ENCODE assay signal across 8 cellular contexts in genomic region chr17:74760404-74761105, GRCh38. TPM values are rescaled to one million over a fixed set of nuclear protein-coding genes. Genes with fewer than 3 reads are reported as not detected.
DNase-seq lines count a peak whose midpoint lies in the region; ATAC-seq, FAIRE-seq and TF ChIP-seq lines count a peak whose summit lies in the region.
"Had no signal": no experiment of that assay in that cellular context is flagged by ENCODE, and none has a peak within 500 bp of the region (broad histone marks: within the 10 kb centered on the region; RNA-seq: fewer than 3 reads in every experiment).

No MANE protein-coding gene starts in this region.

- H3K9me3 ChIP-seq in CD4-positive, CD25-positive, alpha-beta regulatory T cell (ENCODE audit: control insufficient read depth in 2 of 2, low read length in 2 of 2), result no peaks in the 10 kb centered on the region
- no peaks in the 10 kb centered on the region for H3K9me3 ChIP-seq in keratinocyte (ENCODE audit: control insufficient read depth, low read depth, low read length)

- peaks cover 32% of the 10 kb centered on the region for H3K36me3 ChIP-seq in CD4-positive, CD25-positive, alpha-beta regulatory T cell (ENCODE audit: control insufficient read depth, insufficient read depth, low read length)
- H3K36me3 ChIP-seq in keratinocyte (ENCODE audit: control insufficient read depth in 2 of 2, extremely low read depth in 1 of 2, insufficient read depth in 2 of 2, low read length in 2 of 2), result peaks cover 3 to 6% of the 10 kb centered on the region in 2 experiments

- dilution Hi-C loops in keratinocyte (cut with MboI; ENCODE audit: extremely low pct_ligation_motif_present, low sequenced_read_pairs), result no loop called here

- no peaks in the 10 kb centered on the region for H4K20me1 ChIP-seq in keratinocyte (ENCODE audit: control insufficient read depth, extremely low read depth, insufficient read depth, low read length)

- peak overlapping the region; percentile 68 for H3K27ac ChIP-seq in CD4-positive, CD25-positive, alpha-beta regulatory T cell (ENCODE audit: insufficient read depth, low read length, poor library complexity, severe bottlenecking)
- H3K27ac ChIP-seq in keratinocyte (ENCODE audit: control insufficient read depth, insufficient read depth, low read length), result peak overlapping the region; percentile 83

- peak overlapping the region; percentile 78 for H3K4me2 ChIP-seq in keratinocyte (ENCODE audit: control insufficient read depth, extremely low read depth, insufficient read depth, low read depth, low read length)

- ATAC-seq in CD4-positive, CD25-positive, alpha-beta regulatory T cell (ENCODE audit: low read depth in 2 of 2), result no peak
- ATAC-seq in SK-N-SH treated with all-trans-retinoic acid at 6 μM for 48 hours (peak; percentile 53), HG02678 (IDR thresholded peaks at IDR 0.05; ENCODE audit: unreplicated experiment) (no peak), HG02884 (IDR thresholded peaks at IDR 0.05; ENCODE audit: unreplicated experiment) (no peak)

- H3K4me1 Mint-ChIP-seq in CD4-positive, CD25-positive, alpha-beta regulatory T cell, result peaks cover 4 to 76% (median 22%) of the 10 kb centered on the region in 4 donors

- FAIRE-seq in keratinocyte (lab: Jason Lieb, UNC), result peak; percentile 74

- H3K27ac Mint-ChIP-seq in CD4-positive, CD25-positive, alpha-beta regulatory T cell, result peak overlapping the region; percentile 66 to 88 (median 88)

- H3K36me3 Mint-ChIP-seq in CD4-positive, CD25-positive, alpha-beta regulatory T cell, result no peaks in the 10 kb centered on the region

- no peak overlapping the region for H2AFZ ChIP-seq in keratinocyte (ENCODE audit: control insufficient read depth, low read length)

- H3K27me3 Mint-ChIP-seq in CD4-positive, CD25-positive, alpha-beta regulatory T cell, result no peaks in the 10 kb centered on the region

- peak overlapping the region; percentile 13 to 82 (median 56) for H3K4me3 Mint-ChIP-seq in CD4-positive, CD25-positive, alpha-beta regulatory T cell

- H3K9ac ChIP-seq in keratinocyte (ENCODE audit: control insufficient read depth, extremely low read depth, insufficient read depth, low read length), result peak overlapping the region; percentile 67

- no peak for TF ChIP-seq CTCF in keratinocyte (optimal IDR thresholded peaks at IDR 0.05 in 1 of 3, IDR thresholded peaks at IDR 0.05 in 1 of 3, conservative IDR thresholded peaks at IDR 0.05 in 1 of 3; ENCODE audit: extremely low read depth in 1 of 3, insufficient read depth in 2 of 3, low read length in 3 of 3)

- no peaks in the 10 kb centered on the region for H3K9me3 Mint-ChIP-seq in CD4-positive, CD25-positive, alpha-beta regulatory T cell

- H3K4me1 ChIP-seq in CD4-positive, CD25-positive, alpha-beta regulatory T cell (ENCODE audit: control insufficient read depth, insufficient read depth, low read length, poor library complexity, severe bottlenecking), result peaks cover 73% of the 10 kb centered on the region
- peaks cover 41% of the 10 kb centered on the region for H3K4me1 ChIP-seq in keratinocyte (ENCODE audit: control insufficient read depth, extremely low read depth, insufficient read depth, low read length)

- peak overlapping the region; percentile 24 for H3K4me3 ChIP-seq in CD4-positive, CD25-positive, alpha-beta regulatory T cell (ENCODE audit: low read depth, low read length)
- peak overlapping the region in 1 of 3 experiments; percentile 41 for H3K4me3 ChIP-seq in keratinocyte (ENCODE audit: control insufficient read depth in 2 of 3, extremely low read depth in 1 of 3, insufficient read depth in 2 of 3, low read depth in 1 of 3, low read length in 3 of 3)

- H3K79me2 ChIP-seq in keratinocyte (ENCODE audit: control insufficient read depth, insufficient read depth, low read length), result peaks cover 34% of the 10 kb centered on the region

- no peak for DNase-seq in CD4-positive, CD25-positive, alpha-beta regulatory T cell
- DNase-seq in keratinocyte (ENCODE audit: low read depth, low spot score) (no peak), SW480 (ENCODE audit: low spot score) (no peak)
- DNase-seq: effector CD4-positive, alpha-beta T cell; NCI-H1436 had no signal

- H3K9me1 ChIP-seq in keratinocyte (ENCODE audit: control insufficient read depth, extremely low read depth, insufficient read depth, low read length), result peaks cover 7% of the 10 kb centered on the region

- H3K27me3 ChIP-seq in CD4-positive, CD25-positive, alpha-beta regulatory T cell (ENCODE audit: control insufficient read depth, insufficient read depth, low read length), result no peaks in the 10 kb centered on the region
- no peaks in the 10 kb centered on the region for H3K27me3 ChIP-seq in keratinocyte (ENCODE audit: control insufficient read depth, extremely low read depth, insufficient read depth, low read length)

TF ChIP-seq in SK-N-SH treated with all-trans-retinoic acid at 6 μM for 48 hours, 23 proteins besides CTCF, POLR2A, EP300 and RAD21 (continues in another document):
- TF ChIP-seq RARB (CRISPR knock-in tag; IDR thresholded peaks at IDR 0.05) (no peak), ZFP3 (CRISPR knock-in tag; IDR thresholded peaks at IDR 0.05) (peak; percentile 46; the same call in 1 of the 2 replicates), ZC3H10 (CRISPR knock-in tag; IDR thresholded peaks at IDR 0.05) (no peak), ZNF70 (CRISPR knock-in tag; IDR thresholded peaks at IDR 0.05) (peak; percentile 54), TCF4 (CRISPR knock-in tag; IDR thresholded peaks at IDR 0.05; ENCODE audit: borderline replicate concordance) (peak; percentile 77; the same call in 1 of the 2 replicates), ISL1 (CRISPR knock-in tag; IDR thresholded peaks at IDR 0.05) (no peak)

RNA-seq across cellular contexts. Expression of gene NHERF1, which starts 12.1 kb away (rescaled TPM):
- 177 TPM for total RNA-seq in CD4-positive, CD25-positive, alpha-beta regulatory T cell
- 100 to 1,000 TPM; 373 to 453 (median 405) TPM for polyA plus RNA-seq in CD4-positive, CD25-positive, alpha-beta regulatory T cell
- polyA plus RNA-seq in keratinocyte, result 30.6 to 48.8 TPM (median 45.6 TPM) in 3 replicates
- polyA plus RNA-seq in keratinocyte (2011; ENCODE audit: low read depth), result 11.9 TPM
- 36.4 and 42.2 TPM in 2 replicates for polyA plus RNA-seq in keratinocyte (2011; cell fraction: cytosol; rRNA removed)
- 33.6 and 37.3 TPM in 2 replicates for polyA plus RNA-seq in keratinocyte (2011; cell fraction: nucleus; rRNA removed)
- polyA plus RNA-seq in keratinocyte (2012; ENCODE audit: low replicate concordance), result 28.0 and 41.5 TPM in 2 replicates
- polyA minus RNA-seq in keratinocyte, result 37.5 to 59.3 TPM (median 43.8 TPM) in 3 replicates
- 28.4 TPM for polyA minus RNA-seq in keratinocyte (2011; cell fraction: cytosol; rRNA and poly(A)+ RNA removed)
- 11.5 and 12.3 TPM in 2 replicates for polyA minus RNA-seq in keratinocyte (2011; cell fraction: nucleus; rRNA and poly(A)+ RNA removed)

RNA-seq across cellular contexts. Expression of gene NAT9, which starts 15.6 kb away (rescaled TPM):
- 35.4 TPM for total RNA-seq in CD4-positive, CD25-positive, alpha-beta regulatory T cell
- 10 to 100 TPM; 16.2 to 22.0 (median 17.7) TPM for polyA plus RNA-seq in CD4-positive, CD25-positive, alpha-beta regulatory T cell
- polyA plus RNA-seq in keratinocyte, result 34.6 to 49.8 TPM (median 36.9 TPM) in 3 replicates
- 31.2 TPM for polyA plus RNA-seq in keratinocyte (2011; ENCODE audit: low read depth)
- 15.9 and 21.8 TPM in 2 replicates for polyA plus RNA-seq in keratinocyte (2011; cell fraction: cytosol; rRNA removed)
- 135 and 136 TPM in 2 replicates for polyA plus RNA-seq in keratinocyte (2011; cell fraction: nucleus; rRNA removed)
- 39.2 and 43.4 TPM in 2 replicates for polyA plus RNA-seq in keratinocyte (2012; ENCODE audit: low replicate concordance)
- 24.3 to 33.1 TPM (median 26.9 TPM) in 3 replicates for polyA minus RNA-seq in keratinocyte
- polyA minus RNA-seq in keratinocyte (2011; cell fraction: cytosol; rRNA and poly(A)+ RNA removed), result 15.2 TPM
- 26.9 and 35.3 TPM in 2 replicates for polyA minus RNA-seq in keratinocyte (2011; cell fraction: nucleus; rRNA and poly(A)+ RNA removed)

RNA-seq across cellular contexts. Expression of gene RAB37, which starts 23.5 kb away (rescaled TPM):
- 85.5 TPM for total RNA-seq in CD4-positive, CD25-positive, alpha-beta regulatory T cell
- 100 to 1,000 TPM in 2 of 4 donors, 10 to 100 TPM in 2; 75.6 to 159 (median 104) TPM for polyA plus RNA-seq in CD4-positive, CD25-positive, alpha-beta regulatory T cell
- polyA plus RNA-seq in keratinocyte, result 0.03 to 0.09 TPM (median 0.05 TPM) in 3 replicates
- polyA plus RNA-seq in keratinocyte (2011; ENCODE audit: low read depth), result not detected
- polyA plus RNA-seq in keratinocyte (2011; cell fraction: cytosol; rRNA removed), result 0.03 and 0.07 TPM in 2 replicates
- polyA plus RNA-seq in keratinocyte (2011; cell fraction: nucleus; rRNA removed), result 0.09 and 0.17 TPM in 2 replicates
- 0.08 TPM in 1 of 2 replicates, not detected in the other for polyA plus RNA-seq in keratinocyte (2012; ENCODE audit: low replicate concordance)
- polyA minus RNA-seq in keratinocyte, result not detected in 3 replicates
- not detected for polyA minus RNA-seq in keratinocyte (2011; cell fraction: cytosol; rRNA and poly(A)+ RNA removed)
- polyA minus RNA-seq in keratinocyte (2011; cell fraction: nucleus; rRNA and poly(A)+ RNA removed), result not detected in 2 replicates

RNA-seq across cellular contexts. Expression of gene CD300LF, which starts 47.8 kb away (rescaled TPM):
- 0.52 TPM for total RNA-seq in CD4-positive, CD25-positive, alpha-beta regulatory T cell
- under 1 TPM in 2 of 4 donors, not detected in 2; 0.19 to 0.21 TPM for polyA plus RNA-seq in CD4-positive, CD25-positive, alpha-beta regulatory T cell
- polyA plus RNA-seq in keratinocyte, result not detected in 3 replicates
- polyA plus RNA-seq in keratinocyte (2011; ENCODE audit: low read depth), result not detected
- not detected in 2 replicates for polyA plus RNA-seq in keratinocyte (2011; cell fraction: cytosol; rRNA removed)
- not detected in 2 replicates for polyA plus RNA-seq in keratinocyte (2011; cell fraction: nucleus; rRNA removed)
- polyA plus RNA-seq in keratinocyte (2012; ENCODE audit: low replicate concordance), result not detected in 2 replicates
- not detected in 3 replicates for polyA minus RNA-seq in keratinocyte
- polyA minus RNA-seq in keratinocyte (2011; cell fraction: cytosol; rRNA and poly(A)+ RNA removed), result not detected
- not detected in 2 replicates for polyA minus RNA-seq in keratinocyte (2011; cell fraction: nucleus; rRNA and poly(A)+ RNA removed)

Comparison
In these comparisons a context has a peak if more than half of its experiments do, and no peak if none do; other contexts are left out.
1. RNA of gene RAB37, which starts 23.5 kb away (polyA plus RNA-seq): 75.6 to 159 TPM in CD4-positive, CD25-positive, alpha-beta regulatory T cell; 0.03 to 0.17 TPM in keratinocyte; every median in the first group is over 10 times any median in the second.